1 cellular context compared by ENCODE assay signal in the genomic region with DNA sequence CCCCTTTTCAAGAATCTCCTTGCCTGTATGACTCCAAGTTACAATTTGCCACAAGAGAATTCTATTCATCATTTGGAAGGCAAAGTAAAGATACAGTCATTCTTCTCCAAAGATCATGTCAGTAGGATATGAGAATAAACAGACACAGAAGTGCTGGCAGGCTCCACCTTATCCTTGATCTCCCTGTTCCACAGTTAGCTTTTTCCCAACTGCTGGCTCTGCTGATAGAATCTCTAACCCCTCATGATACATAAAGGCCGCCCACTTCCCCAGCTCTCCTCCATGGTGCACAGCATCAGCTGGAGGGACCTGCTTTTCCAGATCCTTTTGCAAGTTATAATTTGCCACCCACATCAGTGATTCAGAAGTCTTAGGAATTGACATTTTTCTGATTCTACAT.
TF ChIP-seq lines count a peak whose summit lies in the region.

No MANE protein-coding gene starts in this region.

TF ChIP-seq in SK-N-SH treated with all-trans-retinoic acid at 6 μM for 48 hours, 23 proteins besides CTCF, POLR2A, EP300 and RAD21 (continued from another document):
- no peak for TF ChIP-seq CREB5 (CRISPR knock-in tag; IDR thresholded peaks at IDR 0.05; ENCODE audit: low read depth)
